8 cellular contexts compared by ENCODE assay signal in genomic region chr18:9615280-9615797, GRCh38. TPM values are rescaled to one million over a fixed set of nuclear protein-coding genes. Genes with fewer than 3 reads are reported as not detected.
A peak's percentile ranks its signal among the peaks of the same experiment; 100 is the strongest.
DNase-seq lines count a peak whose midpoint lies in the region; ATAC-seq and TF ChIP-seq lines count a peak whose summit lies in the region.

No MANE protein-coding gene starts in this region.

- peaks cover 41% of the 10 kb centered on the region for H3K79me2 ChIP-seq in neural progenitor cell (ENCODE audit: low read depth)

- 58 to 60% methylated on average over 13 of the region's 13 CpGs for WGBS in endodermal cell (ENCODE audit: insufficient coverage in 1 of 2, insufficient read length in 1 of 2), 2 experiments

- no peak for ATAC-seq in CD4-positive, alpha-beta T cell (ENCODE audit: poor library complexity)
- no peak for ATAC-seq in GM18505 (IDR thresholded peaks at IDR 0.05; ENCODE audit: unreplicated experiment)
- ATAC-seq in left colon, result no peak

- POLR2A ChIA-PET in CD4-positive, alpha-beta T cell (lab: Charles Lee), result interaction anchor here (1.6 kb wide), 1 partner anchor 298 kb away, joined by 6 read pairs; the partner anchor contains the start of gene VAPA

- H2AFZ ChIP-seq in neural progenitor cell (replicated peaks), result peak overlapping the region; percentile 86

- in situ Hi-C loops in GM13976 (cut with MboI; ENCODE audit: low sequenced_read_pairs, unreplicated experiment), result no loop called here

- H3K4me3 Mint-ChIP-seq in CD4-positive, alpha-beta T cell, result peak overlapping the region; percentile 87
- H3K4me3 Mint-ChIP-seq in endodermal cell (peak overlapping the region; percentile 89), neural progenitor cell (peak overlapping the region; percentile 88)

- no peaks in the 10 kb centered on the region for H3K4me1 ChIP-seq in NT2/D1 (ENCODE audit: insufficient read depth, insufficient read length)
- H3K4me1 ChIP-seq in endodermal cell (ENCODE audit: control insufficient read depth, insufficient read depth, low read length), result peaks cover 7% of the 10 kb centered on the region
- H3K4me1 ChIP-seq in neural progenitor cell, result peaks cover 31% of the 10 kb centered on the region

- no peaks in the 10 kb centered on the region for H3K27me3 Mint-ChIP-seq in CD4-positive, alpha-beta T cell
- H3K27me3 Mint-ChIP-seq in endodermal cell (ENCODE audit: insufficient read depth), result no peaks in the 10 kb centered on the region
- H3K27me3 Mint-ChIP-seq in neural progenitor cell (ENCODE audit: insufficient read depth, low read depth), result peaks cover 6% of the 10 kb centered on the region

- peaks cover 25% of the 10 kb centered on the region for H3F3A ChIP-seq in neural progenitor cell (ENCODE audit: low read depth)

- H4K20me1 ChIP-seq in neural progenitor cell (ENCODE audit: low read depth), result peaks cover 33% of the 10 kb centered on the region

- no peak overlapping the region for H3K27ac ChIP-seq in CD4-positive, alpha-beta T cell (ENCODE audit: low read depth, low read length)
- peak overlapping the region; percentile 94 for H3K27ac ChIP-seq in endodermal cell (ENCODE audit: low read depth, low read length)
- peak overlapping the region; percentile 89 for H3K27ac ChIP-seq in neural progenitor cell

- H3K4me2 ChIP-seq in neural progenitor cell, result peak overlapping the region; percentile 90

- CTCF ChIA-PET in CD4-positive, alpha-beta T cell (lab: Charles Lee), result no interaction called here

- H3K36me3 ChIP-seq in NT2/D1 (ENCODE audit: insufficient read depth, insufficient read length, low read length), result peaks cover 14% of the 10 kb centered on the region
- H3K36me3 ChIP-seq in endodermal cell (ENCODE audit: control insufficient read depth, insufficient read depth, low read length), result peaks cover 11% of the 10 kb centered on the region
- no peaks in the 10 kb centered on the region for H3K36me3 ChIP-seq in neural progenitor cell

- H3K4me1 Mint-ChIP-seq in CD4-positive, alpha-beta T cell (ENCODE audit: low read depth), result peaks cover 37% of the 10 kb centered on the region
- H3K4me1 Mint-ChIP-seq in endodermal cell (peaks cover 36% of the 10 kb centered on the region), neural progenitor cell (peaks cover 32% of the 10 kb centered on the region)

- H3K27me3 ChIP-seq in CD4-positive, alpha-beta T cell (ENCODE audit: control insufficient read depth, insufficient read depth, low read length), result no peaks in the 10 kb centered on the region
- H3K27me3 ChIP-seq in NT2/D1 (ENCODE audit: insufficient read depth, insufficient read length), result no peaks in the 10 kb centered on the region
- H3K27me3 ChIP-seq in endodermal cell (ENCODE audit: control insufficient read depth, insufficient read depth, low read length, poor library complexity, severe bottlenecking), result no peaks in the 10 kb centered on the region
- H3K27me3 ChIP-seq in neural progenitor cell, result no peaks in the 10 kb centered on the region

- H3K27ac Mint-ChIP-seq in CD4-positive, alpha-beta T cell, result peak overlapping the region; percentile 77
- H3K27ac Mint-ChIP-seq in endodermal cell, result peak overlapping the region; percentile 92
- peak overlapping the region; percentile 94 for H3K27ac Mint-ChIP-seq in neural progenitor cell

- TF ChIP-seq CTCF in CD4-positive, alpha-beta T cell (IDR thresholded peaks at IDR 0.05), result no peak
- TF ChIP-seq CTCF in endodermal cell (conservative IDR thresholded peaks at IDR 0.05), result no peak
- no peak for TF ChIP-seq CTCF in neural progenitor cell (IDR thresholded peaks at IDR 0.05)
- TF ChIP-seq CTCF in GM13976 (IDR thresholded peaks at IDR 0.05; ENCODE audit: borderline replicate concordance, control extremely low read depth, extremely low read depth, insufficient read depth, missing control alignments), result no peak

- no peaks in the 10 kb centered on the region for H3K9me3 ChIP-seq in CD4-positive, alpha-beta T cell (ENCODE audit: control insufficient read depth, low read length)
- H3K9me3 ChIP-seq in NT2/D1 (ENCODE audit: insufficient read depth, low read length) (no peaks in the 10 kb centered on the region), endodermal cell (ENCODE audit: control insufficient read depth, low read length) (no peaks in the 10 kb centered on the region), neural progenitor cell (ENCODE audit: low read depth) (no peaks in the 10 kb centered on the region)

- H3K36me3 Mint-ChIP-seq in CD4-positive, alpha-beta T cell (ENCODE audit: low read depth), result peaks cover 17% of the 10 kb centered on the region
- H3K36me3 Mint-ChIP-seq in endodermal cell (ENCODE audit: low read depth), result peaks cover 16% of the 10 kb centered on the region
- peaks cover 19% of the 10 kb centered on the region for H3K36me3 Mint-ChIP-seq in neural progenitor cell

- intact Hi-C loops in CD4-positive, alpha-beta T cell (cut with DNase I, micrococcal nuclease), result loop anchor here (5.0 to 10.0 kb wide), 4 partner anchors 138 to 481 kb away; partner anchors contain the start of genes VAPA (in 2 of the 2), ANKRD12 (in 1 of the 2) and RALBP1 (in 1 of the 2)
- intact Hi-C loops in left colon (cut with DNase I, micrococcal nuclease), result no loop called here

- no peaks in the 10 kb centered on the region for H3K9me3 Mint-ChIP-seq in CD4-positive, alpha-beta T cell
- H3K9me3 Mint-ChIP-seq in endodermal cell (no peaks in the 10 kb centered on the region), neural progenitor cell (peaks cover 7% of the 10 kb centered on the region)

- TF ChIP-seq POLR2A in GM18505 (IDR thresholded peaks at IDR 0.05; ENCODE audit: borderline replicate concordance, extremely low read depth, insufficient read depth, insufficient read length), result no peak

- H3K9ac ChIP-seq in NT2/D1 (ENCODE audit: insufficient read length, low read depth) (peak overlapping the region; percentile 75), endodermal cell (ENCODE audit: extremely low read depth, low read length, poor library complexity, severe bottlenecking) (peak overlapping the region; percentile 72), neural progenitor cell (peak overlapping the region; percentile 42)

- no peak for DNase-seq in CD4-positive, alpha-beta T cell
- DNase-seq in NT2/D1 (ENCODE audit: low read depth, low spot score), result no peak
- peak; percentile 50 for DNase-seq in endodermal cell
- no peak for DNase-seq in neural progenitor cell (ENCODE audit: low spot score)
- DNase-seq in left colon, result no peak
- DNase-seq in amniotic stem cell (lab: John Stamatoyannopoulos, UW), result no peak
- no peak for DNase-seq in GM13976 (ENCODE audit: low spot score)

- peak overlapping the region; percentile 49 for H3K4me3 ChIP-seq in NT2/D1 (ENCODE audit: insufficient read length, low read depth)
- H3K4me3 ChIP-seq in endodermal cell (ENCODE audit: low read length), result peak overlapping the region; percentile 83
- H3K4me3 ChIP-seq in neural progenitor cell, result peak overlapping the region; percentile 56

RNA-seq across cellular contexts. Expression of gene PPP4R1, which starts 1.0 kb away (rescaled TPM):
- total RNA-seq in CD4-positive, alpha-beta T cell, result 10 to 100 TPM; 35.7 to 40.2 TPM
- total RNA-seq in endodermal cell (100 to 1,000 TPM in 1 of 2 donors, 10 to 100 TPM in 1; 85.8 to 116 TPM), neural progenitor cell (ENCODE audit: low replicate concordance) (87.7 and 102 TPM in 2 replicates), left colon (10 to 100 TPM; 73.7 to 74.9 TPM)
- 84.2 TPM for polyA plus RNA-seq in endodermal cell (2013, experiment 1 of 2)
- 85.3 TPM for polyA plus RNA-seq in endodermal cell (2013, experiment 2 of 2)

Comparison
In these comparisons a context has a peak if more than half of its experiments do, and no peak if none do; other contexts are left out.
1. intact Hi-C loops: an anchor here in CD4-positive, alpha-beta T cell (5.0 to 10.0 kb wide); none called in left colon.